ENCODE assay signal across 27 cellular contexts in genomic region chr21:31622397-31622796, GRCh38.
"Had no signal": no experiment of that assay in that cellular context is flagged by ENCODE, and none has a peak within 500 bp of the region (broad histone marks: within the 10 kb centered on the region; RNA-seq: fewer than 3 reads in every experiment).

No MANE protein-coding gene starts in this region.

- H3K27me3 Mint-ChIP-seq: activated naive CD4-positive, alpha-beta T cell treated with anti-CD3 and anti-CD28 coated beads, Interleukin-2, amount 50 U/mL, for 24 hours; dendritic cell treated with granulocyte-macrophage colony-stimulating factor and Interleukin-4, amounts not matched to agents 40 ng/mL and 50 ng/mL, for 4 days had no signal

- H3K9me3 ChIP-seq: lower lobe of right lung, testis, transverse colon had no signal

- H3K79me2 ChIP-seq: parathyroid adenoma had no signal

- DNase-seq: activated CD4-positive, alpha-beta T cell treated with anti-CD3 and anti-CD28 coated beads for 1 hour; activated CD4-positive, alpha-beta T cell treated with anti-CD3 and anti-CD28 coated beads, Interleukin-2, amount 50 U/mL, for 1 hour; activated CD8-positive, alpha-beta memory T cell treated with anti-CD3 and anti-CD28 coated beads for 24 hours; activated gamma-delta T cell; activated T-cell treated with anti-CD3 and anti-CD28 coated beads, Interleukin-2, amount 50 U/mL, for 1 hour; anterior cingulate cortex; endodermal cell; foreskin fibroblast; heart left ventricle; kidney glomerular epithelial cell; left lung; lower lobe of right lung; mesenchymal stem cell; natural killer cell; occipital lobe; right cardiac atrium; spleen; stimulated activated naive CD4-positive, alpha-beta T cell; T-helper 1 cell; testis; transverse colon had no signal

- H3K27ac ChIP-seq: heart left ventricle, left lung, lower lobe of right lung, neural progenitor cell, parathyroid adenoma, spleen, testis, transverse colon had no signal

- H2AFZ ChIP-seq: neural progenitor cell, parathyroid adenoma had no signal

- H3K4me3 ChIP-seq: heart left ventricle, left lung, lower lobe of right lung, neural progenitor cell, spleen, testis, transverse colon had no signal

- FAIRE-seq: bronchial epithelial cell had no signal

- H3K27ac Mint-ChIP-seq: activated naive CD4-positive, alpha-beta T cell treated with anti-CD3 and anti-CD28 coated beads, Interleukin-2, amount 50 U/mL, for 24 hours; dendritic cell treated with granulocyte-macrophage colony-stimulating factor and Interleukin-4, amounts not matched to agents 40 ng/mL and 50 ng/mL, for 4 days; endodermal cell; natural killer cell; neural progenitor cell had no signal

- H3K9me3 Mint-ChIP-seq: activated naive CD4-positive, alpha-beta T cell treated with anti-CD3 and anti-CD28 coated beads, Interleukin-2, amount 50 U/mL, for 24 hours; central memory CD8-positive, alpha-beta T cell; natural killer cell; neural progenitor cell had no signal

- H3K36me3 Mint-ChIP-seq: activated naive CD4-positive, alpha-beta T cell treated with anti-CD3 and anti-CD28 coated beads, Interleukin-2, amount 50 U/mL, for 24 hours; natural killer cell; neural progenitor cell had no signal

- H3K4me2 ChIP-seq: neural progenitor cell had no signal

- H3K4me3 Mint-ChIP-seq: activated naive CD4-positive, alpha-beta T cell treated with anti-CD3 and anti-CD28 coated beads, Interleukin-2, amount 50 U/mL, for 24 hours; central memory CD8-positive, alpha-beta T cell; dendritic cell treated with granulocyte-macrophage colony-stimulating factor and Interleukin-4, amounts not matched to agents 40 ng/mL and 50 ng/mL, for 4 days; endodermal cell; natural killer cell; neural progenitor cell had no signal

- H3K36me3 ChIP-seq: heart left ventricle, left lung, lower lobe of right lung, neural progenitor cell, spleen, transverse colon had no signal

- H3K9ac ChIP-seq: neural progenitor cell, parathyroid adenoma had no signal

- H3K4me1 ChIP-seq: heart left ventricle, left lung, lower lobe of right lung, neural progenitor cell, parathyroid adenoma, spleen, testis, transverse colon had no signal

- H3K27me3 ChIP-seq: heart left ventricle, left lung, neural progenitor cell, spleen, testis, transverse colon had no signal

- H3K4me1 Mint-ChIP-seq: central memory CD8-positive, alpha-beta T cell; natural killer cell; neural progenitor cell had no signal
